Comparison of ENCODE assay signal across 19 cellular contexts in genomic region chr11:120017582-120017981, GRCh38.
DNase-seq lines count a peak whose midpoint lies in the region; ATAC-seq and TF ChIP-seq lines count a peak whose summit lies in the region.
"Had no signal": no experiment of that assay in that cellular context is flagged by ENCODE, and none has a peak within 500 bp of the region (broad histone marks: within the 10 kb centered on the region; RNA-seq: fewer than 3 reads in every experiment).

No MANE protein-coding gene starts in this region.

- H3K27ac ChIP-seq in BLaER1 (no peak overlapping the region), smooth muscle cell (ENCODE audit: low read depth) (no peak overlapping the region)
- H3K27ac ChIP-seq: cardiac muscle cell, sigmoid colon had no signal

- no peaks in the 10 kb centered on the region for H3K36me3 ChIP-seq in BLaER1
- no peaks in the 10 kb centered on the region for H3K36me3 ChIP-seq in smooth muscle cell (ENCODE audit: low read depth)
- H3K36me3 ChIP-seq: cardiac muscle cell, sigmoid colon had no signal

- H3K4me3 ChIP-seq in BLaER1 (no peak overlapping the region), smooth muscle cell (no peak overlapping the region)
- H3K4me3 ChIP-seq: cardiac muscle cell, sigmoid colon had no signal

- H3K9me3 ChIP-seq in BLaER1 (no peaks in the 10 kb centered on the region), smooth muscle cell (replicated peaks; ENCODE audit: low read depth) (no peaks in the 10 kb centered on the region)
- H3K9me3 ChIP-seq: sigmoid colon had no signal

- WGBS in smooth muscle cell (ENCODE audit: low lambda C conversion rate) = 47% methylated on average over 7 of the region's 7 CpGs

- TF ChIP-seq CTCF in smooth muscle cell (IDR thresholded peaks at IDR 0.05; ENCODE audit: borderline replicate concordance, insufficient read depth, poor library complexity, severe bottlenecking) = no peak

- no peak overlapping the region for H2AFZ ChIP-seq in smooth muscle cell (ENCODE audit: low read depth)

- peak; percentile 58 for DNase-seq in NCI-H1092 treated with DMSO at 0.1 percent for 48 hours (lab: John Stamatoyannopoulos, UW)
- peak; percentile 18 for DNase-seq in NCI-H69 (lab: John Stamatoyannopoulos, UW)
- peak; percentile 49 for DNase-seq in left kidney (ENCODE audit: low read depth, low spot score)
- DNase-seq in NCI-H748 treated with DMSO at 0.1 percent for 48 hours (lab: John Stamatoyannopoulos, UW) = no peak
- DNase-seq in smooth muscle cell (lab: John Stamatoyannopoulos, UW; ENCODE audit: unreplicated experiment) = no peak
- DNase-seq: activated CD4-positive, CD25-positive, alpha-beta regulatory T cell treated with anti-CD3 and anti-CD28 coated beads, Interleukin-2, amount 50 U/mL, for 72 hours; activated CD8-positive, alpha-beta T cell treated with anti-CD3 and anti-CD28 coated beads, Interleukin-2, amount 10 ng/mL, durations not matched to agents 7 days and 5 days; activated T-cell treated with anti-CD3 and anti-CD28 coated beads, Interleukin-2, amount 50 U/mL, for 1 hour; amniotic stem cell; HCEC 1CT; head of caudate nucleus; left cardiac atrium; mesenchymal stem cell; sigmoid colon had no signal

- H3K4me2 ChIP-seq in BLaER1 (peak overlapping the region; percentile 35), smooth muscle cell (no peak overlapping the region)

- H3K4me1 ChIP-seq in BLaER1 (peaks cover 25% of the 10 kb centered on the region), smooth muscle cell (ENCODE audit: low read depth) (peaks cover 11% of the 10 kb centered on the region)

- H4K20me1 ChIP-seq in BLaER1 (no peaks in the 10 kb centered on the region), smooth muscle cell (ENCODE audit: low read depth) (no peaks in the 10 kb centered on the region)

- H3K9ac ChIP-seq in BLaER1 (no peak overlapping the region), smooth muscle cell (ENCODE audit: low read depth) (no peak overlapping the region)

- H3K79me2 ChIP-seq in smooth muscle cell (ENCODE audit: low read depth) = no peaks in the 10 kb centered on the region

- peaks cover 7% of the 10 kb centered on the region for H3F3A ChIP-seq in smooth muscle cell (ENCODE audit: low read depth)

- no peak for ATAC-seq in GM21447 (IDR thresholded peaks at IDR 0.05; ENCODE audit: unreplicated experiment)
- ATAC-seq in GM19324 (IDR thresholded peaks at IDR 0.05; ENCODE audit: low FRiP score, unreplicated experiment) = no peak
- ATAC-seq: activated CD8-positive, alpha-beta T cell treated with anti-CD3 and anti-CD28 coated beads, Interleukin-2, amount 10 ng/mL, durations not matched to agents 7 days and 5 days; left cardiac atrium; Right ventricle myocardium inferior had no signal

- no peaks in the 10 kb centered on the region for H3K27me3 ChIP-seq in BLaER1
- no peaks in the 10 kb centered on the region for H3K27me3 ChIP-seq in smooth muscle cell (ENCODE audit: low read depth)
- H3K27me3 ChIP-seq: cardiac muscle cell had no signal

Comparison
In these comparisons a context has a peak if more than half of its experiments do, and no peak if none do; other contexts are left out.
1. DNase-seq: peak in NCI-H1092 treated with DMSO at 0.1 percent for 48 hours (single experiment), NCI-H69 (single experiment) and left kidney (single experiment); none in NCI-H748 treated with DMSO at 0.1 percent for 48 hours (single experiment) and smooth muscle cell (single experiment).